18 cellular contexts compared by ENCODE assay signal in the genomic region with DNA sequence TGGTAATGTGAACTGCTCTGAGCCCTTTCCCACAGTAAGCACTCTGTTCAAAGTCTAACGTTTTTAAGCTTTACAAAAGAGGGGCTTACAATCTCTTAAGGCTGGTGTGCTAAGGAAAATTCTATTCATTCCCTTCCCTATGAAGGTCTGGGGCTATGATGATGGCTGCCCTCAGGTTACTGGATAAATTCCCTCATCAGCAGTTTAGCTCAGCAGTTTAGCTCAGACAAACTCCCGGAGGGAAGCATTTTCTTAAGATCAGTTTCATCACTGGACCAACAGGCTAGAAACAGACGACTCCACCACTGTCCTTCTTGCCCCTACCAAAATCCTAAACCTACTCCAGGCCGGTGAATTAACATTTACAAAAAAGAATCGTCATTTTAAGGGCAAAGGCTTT. TPM values are rescaled to one million over a fixed set of nuclear protein-coding genes. Genes with fewer than 3 reads are reported as not detected.
A peak's percentile ranks its signal among the peaks of the same experiment; 100 is the strongest.
DNase-seq lines count a peak whose midpoint lies in the region; ATAC-seq, FAIRE-seq and TF ChIP-seq lines count a peak whose summit lies in the region.
"Had no signal": no experiment of that assay in that cellular context is flagged by ENCODE, and none has a peak within 500 bp of the region (broad histone marks: within the 10 kb centered on the region; RNA-seq: fewer than 3 reads in every experiment).

No MANE protein-coding gene starts in this region.

- no peaks in the 10 kb centered on the region for H3K27me3 Mint-ChIP-seq in activated CD4-positive, alpha-beta memory T cell treated with anti-CD3 and anti-CD28 coated beads for 36 hours
- no peaks in the 10 kb centered on the region for H3K27me3 Mint-ChIP-seq in activated CD4-positive, alpha-beta memory T cell treated with anti-CD3 and anti-CD28 coated beads, Interleukin-2, amount 10 ng/mL, durations not matched to agents 7 days and 5 days

- dilution Hi-C loops in IMR-90 (cut with HindIII; ENCODE audit: low sequenced_read_pairs, unreplicated experiment) = no loop called here

- no peaks in the 10 kb centered on the region for H3K4me1 ChIP-seq in A549
- H3K4me1 ChIP-seq in IMR-90 (ENCODE audit: control insufficient read depth, insufficient read depth, low read length) = 0 out of 2 replicates have a peak, but pooled peaks cover 2% of the 10 kb centered on the region
- peaks cover 0 to 4% of the 10 kb centered on the region in 2 donors for H3K4me1 ChIP-seq in left lung
- H3K4me1 ChIP-seq: BLaER1 had no signal

- peak overlapping the region; percentile 21 for H3K27ac Mint-ChIP-seq in activated CD4-positive, alpha-beta memory T cell treated with anti-CD3 and anti-CD28 coated beads for 36 hours
- no peak overlapping the region for H3K27ac Mint-ChIP-seq in activated CD4-positive, alpha-beta memory T cell treated with anti-CD3 and anti-CD28 coated beads, Interleukin-2, amount 10 ng/mL, durations not matched to agents 7 days and 5 days

- H3K4me3 ChIP-seq in A549 (no peak overlapping the region), IMR-90 (ENCODE audit: insufficient read depth, low read depth, low read length) (no peak overlapping the region), left lung (no peak overlapping the region)
- H3K4me3 ChIP-seq: BLaER1, MG63 had no signal

- peaks cover 3% of the 10 kb centered on the region; the same call in 1 of the 2 replicates for H4K20me1 ChIP-seq in IMR-90 (ENCODE audit: insufficient read depth, low read length)

- no peak overlapping the region for H3K9ac ChIP-seq in IMR-90 (ENCODE audit: low read depth, low read length)
- H3K9ac ChIP-seq: BLaER1 had no signal

- peaks cover 34% of the 10 kb centered on the region for H3K36me3 ChIP-seq in IMR-90 (ENCODE audit: control insufficient read depth, insufficient read depth, low read length)
- peaks cover 0 to 87% of the 10 kb centered on the region in 2 donors for H3K36me3 ChIP-seq in left lung

- no peak overlapping the region for H2BK120ac ChIP-seq in IMR-90 (ENCODE audit: low read depth, low read length)

- H2AK9ac ChIP-seq in IMR-90 (replicated peaks; ENCODE audit: low read depth, low read length, poor library complexity) = no peak overlapping the region

- H3K27ac ChIP-seq in A549 = no peak overlapping the region
- H3K27ac ChIP-seq in IMR-90 (ENCODE audit: insufficient read depth, low read length) = no peak overlapping the region
- no peak overlapping the region for H3K27ac ChIP-seq in left lung
- H3K27ac ChIP-seq: BLaER1 had no signal

- POLR2A ChIA-PET in activated CD4-positive, alpha-beta memory T cell treated with anti-CD3 and anti-CD28 coated beads for 36 hours (lab: Charles Lee) = no interaction called here
- POLR2A ChIA-PET in activated CD4-positive, alpha-beta memory T cell treated with anti-CD3 and anti-CD28 coated beads, Interleukin-2, amount 10 ng/mL, durations not matched to agents 7 days and 5 days (lab: Charles Lee) = interaction anchor here (1.0 kb wide), 2 partner anchors 9 to 386 kb away, joined by 4 read pairs; a partner anchor contains a TSS
- POLR2A ChIA-PET in A549 (lab: Yijun Ruan, JAX) = no interaction called here
- POLR2A ChIA-PET in IMR-90 (lab: Charles Lee; ENCODE audit: unreplicated experiment) = interaction anchor here (0.6 kb wide), 1 partner anchor 13 kb away, joined by 5 read pairs; no protein-coding TSS in a partner anchor

- TF ChIP-seq RAD21 in A549 (conservative IDR thresholded peaks at IDR 0.05 in 1 of 2, IDR thresholded peaks at IDR 0.05 in 1 of 2) = no peak
- no peak for TF ChIP-seq RAD21 in IMR-90 (IDR thresholded peaks at IDR 0.05; ENCODE audit: low read length)

- no peak overlapping the region for H3K14ac ChIP-seq in IMR-90 (replicated peaks; ENCODE audit: low read depth, low read length)

- H2AK5ac ChIP-seq in IMR-90 (ENCODE audit: low read depth, low read length) = no peak overlapping the region

- no peak overlapping the region for H3K18ac ChIP-seq in IMR-90 (ENCODE audit: low read depth, low read length)

- no peak overlapping the region for H4K91ac ChIP-seq in IMR-90 (ENCODE audit: insufficient read depth, low read depth, low read length)

- intact Hi-C loops in activated CD4-positive, alpha-beta memory T cell treated with anti-CD3 and anti-CD28 coated beads for 36 hours (cut with micrococcal nuclease) = no loop called here
- intact Hi-C loops in IMR-90 (cut with micrococcal nuclease) (no loop called here), left lung (cut with DNase I) (no loop called here)

- ATAC-seq in A549 (no peak), IMR-90 (ENCODE audit: low read depth) (no peak), left lung (no peak)

- no peak overlapping the region for H3K4ac ChIP-seq in IMR-90 (ENCODE audit: low read depth, low read length)

- CTCF ChIA-PET in activated CD4-positive, alpha-beta memory T cell treated with anti-CD3 and anti-CD28 coated beads for 36 hours (lab: Charles Lee) = interaction anchor here (0.6 kb wide), 2 partner anchors 9 to 1560 kb away, joined by 3 to 4 read pairs; no protein-coding TSS in a partner anchor
- CTCF ChIA-PET in activated CD4-positive, alpha-beta memory T cell treated with anti-CD3 and anti-CD28 coated beads, Interleukin-2, amount 10 ng/mL, durations not matched to agents 7 days and 5 days (lab: Charles Lee) = no interaction called here
- CTCF ChIA-PET in A549 (lab: Yijun Ruan, JAX) (interaction anchor here (1.1 to 1.4 kb wide), 2 partner anchors 11 to 86 kb away, joined by 3 read pairs; no protein-coding TSS in a partner anchor), IMR-90 (lab: Yijun Ruan, JAX) (no interaction called here)

- WGBS in A549 (ENCODE audit: missing lambda C conversion rate) = 87% methylated on average over 5 of the region's 5 CpGs
- no CpG with 5 or more reads among the region's 5 CpGs for WGBS in IMR-90 (ENCODE audit: extremely low coverage in 2 of 2, insufficient read length in 1 of 2), 2 experiments

- H2BK15ac ChIP-seq in IMR-90 (ENCODE audit: low read depth, low read length) = no peak overlapping the region

- FAIRE-seq in A549 (lab: Jason Lieb, UNC) = no peak
- FAIRE-seq: GM12891, GM18507 had no signal

- H3K56ac ChIP-seq in IMR-90 (ENCODE audit: extremely low read depth, insufficient read depth, low read length) = no peak overlapping the region

- no peak for DNase-seq in activated CD4-positive, alpha-beta memory T cell treated with anti-CD3 and anti-CD28 coated beads for 36 hours
- no peak for DNase-seq in activated CD4-positive, alpha-beta memory T cell treated with anti-CD3 and anti-CD28 coated beads, Interleukin-2, amount 10 ng/mL, durations not matched to agents 7 days and 5 days
- DNase-seq in A549 (ENCODE audit: low read depth in 1 of 2, low spot score in 1 of 2) (no peak), IMR-90 (no peak), islet precursor cell (peak; percentile 8), kidney tubule cell (ENCODE audit: low spot score) (no peak), T-helper 9 cell (no peak), left lung (no peak)
- DNase-seq: DND-41, GDM1, GOT3, MG63, NCI-H1092 treated with DMSO at 0.1 percent for 48 hours, NCI-H2081 treated with DMSO at 0.1 percent for 48 hours, NCI-H510A treated with DMSO at 0.1 percent for 48 hours had no signal

- H2AFZ ChIP-seq in IMR-90 (replicated peaks; ENCODE audit: low read length, poor library complexity) = no peak overlapping the region

- H3K27me3 ChIP-seq in IMR-90 (ENCODE audit: control insufficient read depth, insufficient read depth, low read length) = no peaks in the 10 kb centered on the region
- H3K27me3 ChIP-seq in left lung = no peaks in the 10 kb centered on the region
- H3K27me3 ChIP-seq: BLaER1, MG63 had no signal

- no peak overlapping the region for H2BK20ac ChIP-seq in IMR-90 (ENCODE audit: low read depth, low read length)

- H3K9me3 ChIP-seq in A549 = no peaks in the 10 kb centered on the region
- H3K9me3 ChIP-seq in IMR-90 (ENCODE audit: control insufficient read depth, insufficient read depth, low read length) = no peaks in the 10 kb centered on the region
- no peaks in the 10 kb centered on the region for H3K9me3 ChIP-seq in left lung
- H3K9me3 ChIP-seq: BLaER1, MG63 had no signal

- H4K8ac ChIP-seq in IMR-90 (ENCODE audit: low read depth in 2 of 2, low read length in 2 of 2) = no peak overlapping the region

- TF ChIP-seq POLR2A in A549 (IDR thresholded peaks at IDR 0.05; ENCODE audit: low read length) (no peak), IMR-90 (IDR thresholded peaks at IDR 0.05; ENCODE audit: low read depth, low read length) (no peak)

- in situ Hi-C loops in IMR-90 (cut with MboI; ENCODE audit: low sequenced_read_pairs) = no loop called here

- H4K5ac ChIP-seq in IMR-90 (ENCODE audit: low read depth, low read length) = no peak overlapping the region

- TF ChIP-seq CTCF in A549 (IDR thresholded peaks at IDR 0.05) (no peak), IMR-90 (conservative IDR thresholded peaks at IDR 0.05; ENCODE audit: low read depth, low read length) (no peak), left lung (IDR thresholded peaks at IDR 0.05) (no peak)

- no peaks in the 10 kb centered on the region for H3K9me3 Mint-ChIP-seq in activated CD4-positive, alpha-beta memory T cell treated with anti-CD3 and anti-CD28 coated beads for 36 hours
- no peaks in the 10 kb centered on the region for H3K9me3 Mint-ChIP-seq in activated CD4-positive, alpha-beta memory T cell treated with anti-CD3 and anti-CD28 coated beads, Interleukin-2, amount 10 ng/mL, durations not matched to agents 7 days and 5 days

- H3K4me2 ChIP-seq in A549 = no peak overlapping the region
- no peak overlapping the region for H3K4me2 ChIP-seq in IMR-90 (ENCODE audit: low read depth, low read length)
- H3K4me2 ChIP-seq: BLaER1 had no signal

- H3K4me1 Mint-ChIP-seq in activated CD4-positive, alpha-beta memory T cell treated with anti-CD3 and anti-CD28 coated beads for 36 hours (ENCODE audit: low read depth) = peaks cover 7% of the 10 kb centered on the region
- peaks cover 4% of the 10 kb centered on the region for H3K4me1 Mint-ChIP-seq in activated CD4-positive, alpha-beta memory T cell treated with anti-CD3 and anti-CD28 coated beads, Interleukin-2, amount 10 ng/mL, durations not matched to agents 7 days and 5 days

- TF ChIP-seq EP300 in A549 (IDR thresholded peaks at IDR 0.05) = no peak

- peaks cover 9 to 25% of the 10 kb centered on the region in 2 experiments; a peak in 3 of 4 replicates for H3K79me1 ChIP-seq in IMR-90 (ENCODE audit: low read depth in 1 of 2, low read length in 2 of 2)

- H3K23ac ChIP-seq in IMR-90 (ENCODE audit: low read depth, low read length) = no peak overlapping the region

- peaks cover 33% of the 10 kb centered on the region for H3K36me3 Mint-ChIP-seq in activated CD4-positive, alpha-beta memory T cell treated with anti-CD3 and anti-CD28 coated beads for 36 hours
- H3K36me3 Mint-ChIP-seq in activated CD4-positive, alpha-beta memory T cell treated with anti-CD3 and anti-CD28 coated beads, Interleukin-2, amount 10 ng/mL, durations not matched to agents 7 days and 5 days (ENCODE audit: low read depth) = peaks cover 57% of the 10 kb centered on the region

- no peak overlapping the region for H2BK5ac ChIP-seq in IMR-90 (ENCODE audit: low read depth, low read length, poor library complexity, severe bottlenecking)

- BruUV-seq in IMR-90 (replicated peaks; lab: Mats Ljungman, UMichigan) = no TSS peak

- H3K9me1 ChIP-seq in IMR-90 (ENCODE audit: insufficient read depth, low read length) = no peaks in the 10 kb centered on the region

- no peak overlapping the region for H3K4me3 Mint-ChIP-seq in activated CD4-positive, alpha-beta memory T cell treated with anti-CD3 and anti-CD28 coated beads for 36 hours
- H3K4me3 Mint-ChIP-seq in activated CD4-positive, alpha-beta memory T cell treated with anti-CD3 and anti-CD28 coated beads, Interleukin-2, amount 10 ng/mL, durations not matched to agents 7 days and 5 days = no peak overlapping the region

RNA-seq across cellular contexts. Expression of a gene that starts 19.1 kb away (rescaled TPM):
- total RNA-seq in activated CD4-positive, alpha-beta memory T cell treated with anti-CD3 and anti-CD28 coated beads for 36 hours = 100 to 1,000 TPM; 102 to 104 TPM
- 100 to 1,000 TPM; 169 to 172 TPM for total RNA-seq in activated CD4-positive, alpha-beta memory T cell treated with anti-CD3 and anti-CD28 coated beads, Interleukin-2, amount 10 ng/mL, durations not matched to agents 7 days and 5 days
- polyA plus RNA-seq in A549 (2011; rRNA removed) = 87.3 and 115 TPM in 2 replicates
- polyA plus RNA-seq in A549 (2012; cell fraction: cytosol; rRNA removed) = 96.2 and 103 TPM in 2 replicates
- 70.3 and 74.3 TPM in 2 replicates for polyA plus RNA-seq in A549 (2012; cell fraction: nucleus; rRNA removed)
- 138 to 161 TPM (median 157 TPM) in 3 replicates for polyA plus RNA-seq in A549 (2017; fragmentation: RNase III; extraction: RNeasy Plus Mini Kit Qiagen cat#74134 plus additional on column Dnase treatment)
- 21.3 and 23.4 TPM in 2 replicates for polyA minus RNA-seq in A549 (2011; rRNA and poly(A)+ RNA removed)
- 30.3 and 36.1 TPM in 2 replicates for total RNA-seq in IMR-90 (2012; rRNA removed)
- polyA plus RNA-seq in IMR-90 (2012; rRNA removed) = 82.2 and 98.8 TPM in 2 replicates
- 45.7 and 75.1 TPM in 2 replicates for polyA plus RNA-seq in IMR-90 (2012; cell fraction: cytosol; rRNA removed)
- polyA plus RNA-seq in IMR-90 (2012; cell fraction: nucleus; rRNA removed; ENCODE audit: low replicate concordance) = 21.4 and 48.6 TPM in 2 replicates
- 100 to 1,000 TPM; 134 to 152 TPM for total RNA-seq in left lung

RNA-seq across cellular contexts. Expression of a gene that starts 19.3 kb away (rescaled TPM):
- total RNA-seq in activated CD4-positive, alpha-beta memory T cell treated with anti-CD3 and anti-CD28 coated beads for 36 hours = 10 to 100 TPM; 14.0 to 17.1 TPM
- 10 to 100 TPM; 17.8 to 19.7 TPM for total RNA-seq in activated CD4-positive, alpha-beta memory T cell treated with anti-CD3 and anti-CD28 coated beads, Interleukin-2, amount 10 ng/mL, durations not matched to agents 7 days and 5 days
- polyA plus RNA-seq in A549 (2011; rRNA removed) (22.4 and 25.3 TPM in 2 replicates), A549 (2017; fragmentation: RNase III; extraction: RNeasy Plus Mini Kit Qiagen cat#74134 plus additional on column Dnase treatment) (10.6 to 11.6 TPM (median 11.0 TPM) in 3 replicates), IMR-90 (2012; rRNA removed) (4.6 and 5.5 TPM in 2 replicates)
- polyA plus RNA-seq in A549 (2012; cell fraction: cytosol; rRNA removed) = 9.6 and 12.2 TPM in 2 replicates
- polyA plus RNA-seq in A549 (2012; cell fraction: nucleus; rRNA removed) = 5.6 and 12.3 TPM in 2 replicates
- 19.4 and 19.8 TPM in 2 replicates for polyA minus RNA-seq in A549 (2011; rRNA and poly(A)+ RNA removed)
- total RNA-seq in IMR-90 (2012; rRNA removed) (4.7 and 8.4 TPM in 2 replicates), left lung (10 to 100 TPM; 19.8 to 24.6 TPM)
- polyA plus RNA-seq in IMR-90 (2012; cell fraction: cytosol; rRNA removed) = 3.4 and 3.8 TPM in 2 replicates
- polyA plus RNA-seq in IMR-90 (2012; cell fraction: nucleus; rRNA removed; ENCODE audit: low replicate concordance) = 2.9 and 8.4 TPM in 2 replicates

Comparison
In these comparisons a context has a peak if more than half of its experiments do, and no peak if none do; other contexts are left out.
1. CTCF ChIA-PET loops: an anchor here in activated CD4-positive, alpha-beta memory T cell treated with anti-CD3 and anti-CD28 coated beads for 36 hours (0.6 kb wide) and A549 (1.1 to 1.4 kb wide); none called in activated CD4-positive, alpha-beta memory T cell treated with anti-CD3 and anti-CD28 coated beads, Interleukin-2, amount 10 ng/mL, durations not matched to agents 7 days and 5 days and IMR-90.
2. POLR2A ChIA-PET loops: an anchor here in activated CD4-positive, alpha-beta memory T cell treated with anti-CD3 and anti-CD28 coated beads, Interleukin-2, amount 10 ng/mL, durations not matched to agents 7 days and 5 days (1.0 kb wide) and IMR-90 (0.6 kb wide); none called in activated CD4-positive, alpha-beta memory T cell treated with anti-CD3 and anti-CD28 coated beads for 36 hours and A549.